ENCODE assay signal across 1 cellular context in genomic region chr6:139373154-139373927, GRCh38.
TF ChIP-seq lines count a peak whose summit lies in the region.

No MANE protein-coding gene starts in this region.

TF ChIP-seq in HepG2, 621 proteins besides CTCF, POLR2A, EP300 and RAD21 (continued from another document and continues in another):
- TF ChIP-seq HOMEZ (CRISPR knock-in tag; IDR thresholded peaks at IDR 0.05; ENCODE audit: low read depth) (no peak), SKI (IDR thresholded peaks at IDR 0.05; ENCODE audit: partially characterized antibody) (peak; percentile 50), TAF1 (CRISPR knock-in tag; IDR thresholded peaks at IDR 0.05) (0 out of 2 replicates have a peak, but pooled peaks have one; percentile 22), ZBTB42 (CRISPR knock-in tag; IDR thresholded peaks at IDR 0.05) (0 out of 2 replicates have a peak, but pooled peaks have one; percentile 22), ZSCAN31 (CRISPR knock-in tag; IDR thresholded peaks at IDR 0.05; ENCODE audit: low read depth) (peak; percentile 79), ZNF605 (CRISPR knock-in tag; IDR thresholded peaks at IDR 0.05) (peak; percentile 44; the same call in 1 of the 2 replicates), RBFOX2 (IDR thresholded peaks at IDR 0.05; ENCODE audit: low read depth, low read length) (peak; percentile 84), GABPB1 (CRISPR knock-in tag; IDR thresholded peaks at IDR 0.05) (0 out of 2 replicates have a peak, but pooled peaks have one; percentile 4), TRIM22 (IDR thresholded peaks at IDR 0.05) (no peak), ZNF232 (CRISPR knock-in tag; IDR thresholded peaks at IDR 0.05; ENCODE audit: borderline replicate concordance) (peak; percentile 29; the same call in 1 of the 2 replicates), MAFG (CRISPR knock-in tag; IDR thresholded peaks at IDR 0.05) (peak; percentile 60; the same call in 1 of the 2 replicates), POGZ (CRISPR knock-in tag; IDR thresholded peaks at IDR 0.05) (no peak), ZNF777 (CRISPR knock-in tag; IDR thresholded peaks at IDR 0.05) (peak; percentile 93), FOXO1 (CRISPR knock-in tag; IDR thresholded peaks at IDR 0.05) (peak; percentile 20; the same call in 1 of the 2 replicates), TSC22D2 (CRISPR knock-in tag; IDR thresholded peaks at IDR 0.05; ENCODE audit: borderline replicate concordance) (0 out of 2 replicates have a peak, but pooled peaks have one; percentile 42), FOXJ3 (CRISPR knock-in tag; IDR thresholded peaks at IDR 0.05; ENCODE audit: borderline replicate concordance) (no peak), ZBTB7B (CRISPR knock-in tag; IDR thresholded peaks at IDR 0.05) (no peak), ZNF253 (CRISPR knock-in tag; IDR thresholded peaks at IDR 0.05; ENCODE audit: borderline replicate concordance) (0 out of 2 replicates have a peak, but pooled peaks have one; percentile 49), MTERF4 (CRISPR knock-in tag; IDR thresholded peaks at IDR 0.05) (no peak), ZNF225 (CRISPR knock-in tag; IDR thresholded peaks at IDR 0.05) (0 out of 2 replicates have a peak, but pooled peaks have one; percentile 12), USF2 (IDR thresholded peaks at IDR 0.05; ENCODE audit: low read depth, low read length) (no peak), USF2 (CRISPR knock-in tag; IDR thresholded peaks at IDR 0.05; ENCODE audit: borderline replicate concordance) (no peak), ISL2 (CRISPR knock-in tag; IDR thresholded peaks at IDR 0.05) (peak; percentile 11; the same call in 1 of the 2 replicates), CREBL2 (CRISPR knock-in tag; IDR thresholded peaks at IDR 0.05; ENCODE audit: borderline replicate concordance) (no peak), SMC3 (IDR thresholded peaks at IDR 0.05; ENCODE audit: low read length) (0 out of 2 replicates have a peak, but pooled peaks have one; percentile 7), MAF1 (CRISPR knock-in tag; IDR thresholded peaks at IDR 0.05; ENCODE audit: borderline replicate concordance) (0 out of 2 replicates have a peak, but pooled peaks have one; percentile 70), RERE (CRISPR knock-in tag; IDR thresholded peaks at IDR 0.05; ENCODE audit: low read depth) (no peak), JUNB (CRISPR knock-in tag; IDR thresholded peaks at IDR 0.05; ENCODE audit: borderline replicate concordance) (peak; percentile 5; the same call in 1 of the 2 replicates), ZNF362 (CRISPR knock-in tag; IDR thresholded peaks at IDR 0.05; ENCODE audit: borderline replicate concordance) (peak; percentile 30; the same call in 1 of the 2 replicates), ZNF331 (CRISPR knock-in tag; IDR thresholded peaks at IDR 0.05) (0 out of 2 replicates have a peak, but pooled peaks have one; percentile 15), PRDM15 (CRISPR knock-in tag; IDR thresholded peaks at IDR 0.05) (peak; percentile 55; the same call in 1 of the 2 replicates), TMF1 (CRISPR knock-in tag; IDR thresholded peaks at IDR 0.05; ENCODE audit: low read depth) (peak; percentile 24; the same call in 1 of the 2 replicates), MYC (CRISPR knock-in tag; IDR thresholded peaks at IDR 0.05; ENCODE audit: borderline replicate concordance) (peak; percentile 52), ZNF335 (CRISPR knock-in tag; IDR thresholded peaks at IDR 0.05) (no peak), MLLT10 (CRISPR knock-in tag; IDR thresholded peaks at IDR 0.05) (no peak), PATZ1 (CRISPR knock-in tag; IDR thresholded peaks at IDR 0.05) (peak; percentile 73), HNRNPUL1 (IDR thresholded peaks at IDR 0.05; ENCODE audit: low read depth, low read length) (no peak), YY1 (IDR thresholded peaks at IDR 0.05; ENCODE audit: insufficient read depth, insufficient replicate concordance, low read depth, low read length) (peak; percentile 43), THRA (CRISPR knock-in tag; IDR thresholded peaks at IDR 0.05; ENCODE audit: borderline replicate concordance) (no peak)
